17 cellular contexts compared by ENCODE assay signal in the genomic region with DNA sequence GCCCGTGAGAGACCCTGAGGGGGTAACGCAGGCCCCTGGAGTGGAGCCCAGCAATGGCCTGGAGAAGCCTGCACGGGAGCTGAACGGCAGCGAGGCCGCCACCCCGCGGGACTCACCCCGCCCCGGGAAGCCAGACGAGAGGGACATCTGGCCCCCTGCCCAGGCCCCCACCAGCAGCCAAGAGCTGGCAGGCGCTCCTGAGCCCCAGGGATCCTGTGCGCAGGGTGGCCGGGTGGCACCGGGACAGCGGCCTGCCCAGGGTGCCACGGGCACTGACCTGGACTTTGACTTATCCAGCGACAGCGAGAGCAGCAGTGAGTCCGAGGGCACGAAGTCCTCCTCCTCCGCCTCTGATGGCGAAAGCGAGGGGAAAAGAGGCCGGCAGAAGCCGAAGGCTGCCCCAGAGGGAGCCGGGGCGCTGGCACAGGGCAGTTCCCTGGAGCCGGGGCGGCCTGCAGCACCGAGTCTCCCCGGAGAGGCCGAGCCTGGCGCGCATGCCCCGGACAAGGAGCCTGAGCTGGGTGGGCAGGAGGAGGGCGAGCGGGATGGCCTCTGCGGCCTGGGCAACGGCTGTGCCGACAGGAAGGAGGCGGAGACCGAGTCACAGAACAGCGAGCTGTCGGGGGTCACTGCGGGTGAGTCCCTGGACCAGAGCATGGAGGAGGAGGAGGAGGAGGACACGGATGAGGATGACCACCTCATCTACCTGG. TPM values are rescaled to one million over a fixed set of nuclear protein-coding genes. Genes with fewer than 3 reads are reported as not detected.
DNase-seq lines count a peak whose midpoint lies in the region; ATAC-seq, FAIRE-seq and TF ChIP-seq lines count a peak whose summit lies in the region.
"Had no signal": no experiment of that assay in that cellular context is flagged by ENCODE, and none has a peak within 500 bp of the region (broad histone marks: within the 10 kb centered on the region; RNA-seq: fewer than 3 reads in every experiment).

No MANE protein-coding gene starts in this region.

- no peak overlapping the region for H4K8ac ChIP-seq in trophoblast cell (ENCODE audit: low read depth, low read length)

- no peaks in the 10 kb centered on the region for H3K79me1 ChIP-seq in trophoblast cell (ENCODE audit: low read length)

- H2AFZ ChIP-seq in trophoblast cell (ENCODE audit: insufficient read depth, low read length, poor library complexity): no peak overlapping the region

- no peak overlapping the region for H2BK120ac ChIP-seq in trophoblast cell (ENCODE audit: insufficient read depth, low read length, poor library complexity)

- H3K4me1 ChIP-seq in right cardiac atrium (ENCODE audit: control insufficient read depth, insufficient read depth, low read length) (no peaks in the 10 kb centered on the region), kidney (ENCODE audit: control insufficient read depth in 1 of 2, insufficient read depth in 1 of 2, low read depth in 1 of 2, low read length in 2 of 2) (no peaks in the 10 kb centered on the region), trophoblast cell (ENCODE audit: control insufficient read depth in 1 of 2, insufficient read depth in 2 of 2, low read length in 2 of 2) (no peaks in the 10 kb centered on the region)
- H3K4me1 ChIP-seq: BE2C had no signal

- H3K27ac ChIP-seq in right cardiac atrium (ENCODE audit: low read length) (no peak overlapping the region), kidney (ENCODE audit: low read depth in 2 of 2, low read length in 2 of 2) (no peak overlapping the region), trophoblast cell (ENCODE audit: low read depth, low read length) (no peak overlapping the region)
- H3K27ac ChIP-seq: C4-2B, HL-60 had no signal

- H3K9ac ChIP-seq in kidney (ENCODE audit: low read length in 2 of 2) (no peak overlapping the region), trophoblast cell (ENCODE audit: low read length) (no peak overlapping the region)

- H3K9me3 ChIP-seq in right cardiac atrium (ENCODE audit: control insufficient read depth, low read length) (no peaks in the 10 kb centered on the region), kidney (ENCODE audit: control insufficient read depth in 1 of 2, low read length in 2 of 2) (no peaks in the 10 kb centered on the region), trophoblast cell (ENCODE audit: insufficient read depth, low read depth, low read length) (peaks cover 4% of the 10 kb centered on the region)
- H3K9me3 ChIP-seq: BE2C had no signal

- no peak for TF ChIP-seq CTCF in kidney (IDR thresholded peaks at IDR 0.05; ENCODE audit: borderline replicate concordance, extremely low read depth, insufficient read depth)

- H2BK5ac ChIP-seq in trophoblast cell (ENCODE audit: low read depth, low read length, poor library complexity): no peak overlapping the region

- intact Hi-C loops in Right ventricle myocardium superior (cut with DNase I) (no loop called here), right cardiac atrium (cut with DNase I) (no loop called here), kidney (cut with DNase I) (no loop called here)

- no peak overlapping the region for H3K4ac ChIP-seq in trophoblast cell (ENCODE audit: low read depth, low read length)

- H3K4me1 Mint-ChIP-seq in central memory CD8-positive, alpha-beta T cell: peaks cover 9% of the 10 kb centered on the region

- no peaks in the 10 kb centered on the region for H3K27me3 Mint-ChIP-seq in central memory CD8-positive, alpha-beta T cell
- H3K27me3 Mint-ChIP-seq: CD4-positive, alpha-beta memory T cell had no signal

- no peaks in the 10 kb centered on the region for H3K9me3 Mint-ChIP-seq in central memory CD8-positive, alpha-beta T cell
- H3K9me3 Mint-ChIP-seq: CD4-positive, alpha-beta memory T cell had no signal

- FAIRE-seq in kidney (lab: Jason Lieb, UNC): no peak
- FAIRE-seq: A204.1, GM12891, GM19239 had no signal

- no peak overlapping the region for H3K14ac ChIP-seq in trophoblast cell (ENCODE audit: low read length)

- ATAC-seq in Right ventricle myocardium superior (ENCODE audit: poor library complexity) (no peak), right cardiac atrium (no peak), GM18861 (IDR thresholded peaks at IDR 0.05; ENCODE audit: unreplicated experiment) (no peak), GM18870 (IDR thresholded peaks at IDR 0.05; ENCODE audit: unreplicated experiment) (no peak)
- ATAC-seq in central memory CD8-positive, alpha-beta T cell (replicated peaks; ENCODE audit: extremely low read depth, poor library complexity, severe bottlenecking): no peak

- no peak overlapping the region for H2BK12ac ChIP-seq in trophoblast cell (ENCODE audit: low read length)

- no peaks in the 10 kb centered on the region for H3K79me2 ChIP-seq in trophoblast cell (ENCODE audit: control insufficient read depth, insufficient read depth, low read length, poor library complexity)

- no peak overlapping the region for H4K91ac ChIP-seq in trophoblast cell (ENCODE audit: low read depth, low read length)

- no peak overlapping the region for H3K18ac ChIP-seq in trophoblast cell (ENCODE audit: low read length)

- DNase-seq in Right ventricle myocardium superior (peak; percentile 34), right cardiac atrium (no peak), kidney (peak; percentile 66), trophoblast cell (no peak)
- DNase-seq in central memory CD8-positive, alpha-beta T cell (ENCODE audit: low spot score in 2 of 2): no peak
- DNase-seq: BE2C; CD4-positive, alpha-beta memory T cell; DMS79; HCEC 1CT; HFFc6 had no signal

- H3K23ac ChIP-seq in trophoblast cell (ENCODE audit: low read length): no peak overlapping the region

- no peak overlapping the region for H2AK5ac ChIP-seq in trophoblast cell (ENCODE audit: low read length)

- H3K36me3 Mint-ChIP-seq in central memory CD8-positive, alpha-beta T cell (ENCODE audit: insufficient read depth): peaks cover 48% of the 10 kb centered on the region

- H3K36me3 ChIP-seq in kidney (ENCODE audit: control insufficient read depth in 1 of 2, insufficient read depth in 2 of 2, low read length in 2 of 2) (peaks cover 16 to 23% of the 10 kb centered on the region in 2 donors), trophoblast cell (ENCODE audit: control insufficient read depth in 1 of 2, insufficient read depth in 2 of 2, low read length in 2 of 2) (peaks cover 62 to 65% of the 10 kb centered on the region in 2 experiments)
- H3K36me3 ChIP-seq: BE2C had no signal

- H3K4me3 Mint-ChIP-seq in central memory CD8-positive, alpha-beta T cell: no peak overlapping the region
- H3K4me3 Mint-ChIP-seq: CD4-positive, alpha-beta memory T cell; HFFc6 had no signal

- peak overlapping the region; percentile 51 for H3K27ac Mint-ChIP-seq in central memory CD8-positive, alpha-beta T cell (ENCODE audit: low read depth)
- H3K27ac Mint-ChIP-seq: HFFc6 had no signal

- H3K4me2 ChIP-seq in trophoblast cell (ENCODE audit: low read length): no peak overlapping the region

- H3K27me3 ChIP-seq in right cardiac atrium (ENCODE audit: control insufficient read depth, insufficient read depth) (no peaks in the 10 kb centered on the region), trophoblast cell (ENCODE audit: insufficient read depth, low read length) (no peaks in the 10 kb centered on the region)
- H3K27me3 ChIP-seq: BE2C had no signal

- H3K4me3 ChIP-seq in right cardiac atrium (ENCODE audit: low read length): no peak overlapping the region
- peak overlapping the region; percentile 18 to 48 for H3K4me3 ChIP-seq in kidney (ENCODE audit: low read length in 2 of 2)
- H3K4me3 ChIP-seq in trophoblast cell (ENCODE audit: low read depth, low read length): peak overlapping the region; percentile 13

- no peak overlapping the region for H4K12ac ChIP-seq in trophoblast cell (ENCODE audit: low read depth, low read length)

- WGBS in right cardiac atrium: 94% methylated on average over 47 of the region's 47 CpGs
- no CpG with 5 or more reads among the region's 47 CpGs for WGBS in trophoblast cell (ENCODE audit: extremely low coverage, insufficient coverage, insufficient read length)

RNA-seq across cellular contexts. Expression of gene CTDP1, which starts 35.1 kb away (rescaled TPM):
- 8.7 TPM for total RNA-seq in Right ventricle myocardium superior
- total RNA-seq in right cardiac atrium: 10 to 100 TPM in 2 of 4 donors, 1 to 10 TPM in 2; 9.6 to 11.5 (median 10.1) TPM
- 7.1 TPM for polyA plus RNA-seq in right cardiac atrium
- total RNA-seq in kidney: 21.8 TPM
- 11.1 TPM for polyA plus RNA-seq in kidney (ENCODE audit: insufficient read depth, low read depth, low replicate concordance)
- 21.4 and 21.6 TPM in 2 replicates for polyA plus RNA-seq in trophoblast cell (2013)

Comparison
In these comparisons a context has a peak if more than half of its experiments do, and no peak if none do; other contexts are left out.
1. DNase-seq: peak in Right ventricle myocardium superior (single experiment) and kidney (single experiment); none in right cardiac atrium (0 of 3), central memory CD8-positive, alpha-beta T cell (0 of 2) and trophoblast cell (0 of 2).